ENCODE assay signal across 8 cellular contexts in genomic region chr16:71882505-71883192, GRCh38. TPM values are rescaled to one million over a fixed set of nuclear protein-coding genes. Genes with fewer than 3 reads are reported as not detected.
DNase-seq lines count a peak whose midpoint lies in the region; ATAC-seq lines count a peak whose summit lies in the region.

No MANE protein-coding gene starts in this region.

- peak overlapping the region; percentile 100 for H3K4me2 ChIP-seq in mesenchymal stem cell (ENCODE audit: low read length, poor library complexity, severe bottlenecking)

- H3K9ac ChIP-seq in mesenchymal stem cell (ENCODE audit: low read length): peak overlapping the region; percentile 94

- peaks cover 5% of the 10 kb centered on the region for H3K36me3 ChIP-seq in effector memory CD4-positive, alpha-beta T cell (ENCODE audit: control insufficient read depth, insufficient read depth, low read length)
- H3K36me3 ChIP-seq in mesenchymal stem cell (ENCODE audit: control insufficient read depth in 1 of 2, insufficient read depth in 2 of 2, low read depth in 1 of 2, low read length in 2 of 2): peaks cover 5 to 34% of the 10 kb centered on the region in 2 experiments

- in situ Hi-C loops in ACHN (cut with HindIII; ENCODE audit: low pct_ligation_motif_present, low pct_unique_long_range_greater_than_20kb, low sequenced_read_pairs): no loop called here

- H4K8ac ChIP-seq in mesenchymal stem cell (ENCODE audit: low read length): no peak overlapping the region

- H3K18ac ChIP-seq in mesenchymal stem cell (ENCODE audit: low read depth in 1 of 2, low read length in 2 of 2): no peak overlapping the region

- no peak overlapping the region for H3K14ac ChIP-seq in mesenchymal stem cell (ENCODE audit: low read length in 2 of 2)

- no peak overlapping the region for H2BK12ac ChIP-seq in mesenchymal stem cell (ENCODE audit: low read length in 2 of 2)

- peak overlapping the region; percentile 91 for H3K27ac ChIP-seq in effector memory CD4-positive, alpha-beta T cell (ENCODE audit: insufficient read depth, low read length, poor library complexity, severe bottlenecking)
- peak overlapping the region; percentile 28 for H3K27ac ChIP-seq in mesenchymal stem cell (ENCODE audit: low read length, poor library complexity, severe bottlenecking)

- peaks cover 19% of the 10 kb centered on the region for H3K79me1 ChIP-seq in mesenchymal stem cell (replicated peaks; ENCODE audit: low read length, poor library complexity, severe bottlenecking)

- peak; percentile 88 for DNase-seq in ACHN
- DNase-seq in NCI-H774 (lab: John Stamatoyannopoulos, UW): peak; percentile 26
- peak; percentile 75 for DNase-seq in activated CD8-positive, alpha-beta memory T cell treated with anti-CD3 and anti-CD28 coated beads for 24 hours
- peak; percentile 55 to 73 (median 58) for DNase-seq in effector memory CD4-positive, alpha-beta T cell
- DNase-seq in mesenchymal stem cell: peak; percentile 85
- DNase-seq in stimulated activated CD8-positive, alpha-beta memory T cell treated with anti-CD3 and anti-CD28 coated beads, Interleukin-15, amount 100 ng/mL, for 48 hours (ENCODE audit: low read depth in 2 of 2): peak; percentile 49 to 60

- no peak overlapping the region for H2AFZ ChIP-seq in mesenchymal stem cell (ENCODE audit: low read depth, low read length)

- peak overlapping the region; percentile 87 for H3K4me3 ChIP-seq in effector memory CD4-positive, alpha-beta T cell (ENCODE audit: insufficient read depth, low read depth, low read length, poor library complexity, severe bottlenecking)
- H3K4me3 ChIP-seq in mesenchymal stem cell (ENCODE audit: insufficient read depth in 1 of 2, low read depth in 1 of 2, low read length in 2 of 2): peak overlapping the region; percentile 91 to 96

- no peak overlapping the region for H2BK120ac ChIP-seq in mesenchymal stem cell (ENCODE audit: low read depth, low read length)

- 19% methylated on average over 8 of the region's 10 CpGs for WGBS in mesenchymal stem cell

- no peak overlapping the region for H3K4ac ChIP-seq in mesenchymal stem cell (ENCODE audit: low read depth in 1 of 2, low read length in 2 of 2)

- no peak overlapping the region for H2BK15ac ChIP-seq in mesenchymal stem cell (ENCODE audit: low read depth, poor library complexity, severe bottlenecking)

- no peaks in the 10 kb centered on the region for H3K27me3 ChIP-seq in effector memory CD4-positive, alpha-beta T cell (replicated peaks; ENCODE audit: control insufficient read depth, insufficient read depth, low read length, poor library complexity, severe bottlenecking)
- no peaks in the 10 kb centered on the region for H3K27me3 ChIP-seq in mesenchymal stem cell (ENCODE audit: control insufficient read depth in 1 of 2, insufficient read depth in 1 of 2, low read length in 2 of 2)

- H2AK5ac ChIP-seq in mesenchymal stem cell (ENCODE audit: low read length, severe bottlenecking): no peak overlapping the region

- no peak overlapping the region for H2BK5ac ChIP-seq in mesenchymal stem cell (ENCODE audit: low read depth, low read length, poor library complexity, severe bottlenecking)

- H3K9me3 ChIP-seq in effector memory CD4-positive, alpha-beta T cell (ENCODE audit: control insufficient read depth, low read length): no peaks in the 10 kb centered on the region
- H3K9me3 ChIP-seq in mesenchymal stem cell (ENCODE audit: control insufficient read depth, low read length): no peaks in the 10 kb centered on the region

- H3K23ac ChIP-seq in mesenchymal stem cell (ENCODE audit: low read length in 2 of 2): no peak overlapping the region

- peak; percentile 32 for ATAC-seq in GM18519 (IDR thresholded peaks at IDR 0.05; ENCODE audit: low FRiP score, unreplicated experiment)
- ATAC-seq in HG03354 (IDR thresholded peaks at IDR 0.05; ENCODE audit: poor library complexity, severe bottlenecking, unreplicated experiment): peak; percentile 55

- H3K4me1 ChIP-seq in effector memory CD4-positive, alpha-beta T cell (ENCODE audit: control insufficient read depth, insufficient read depth, low read length, poor library complexity, severe bottlenecking): peaks cover 22% of the 10 kb centered on the region
- no peaks in the 10 kb centered on the region for H3K4me1 ChIP-seq in mesenchymal stem cell (ENCODE audit: control insufficient read depth, insufficient read depth, low read depth, low read length)

- H4K91ac ChIP-seq in mesenchymal stem cell (ENCODE audit: low read length): no peak overlapping the region

RNA-seq across cellular contexts. Expression of gene ZNF821, which starts 1.3 kb away (rescaled TPM):
- polyA plus RNA-seq in mesenchymal stem cell (2013, experiment 1 of 2): 4.8 TPM
- polyA plus RNA-seq in mesenchymal stem cell (2013, experiment 2 of 2): 4.9 TPM

RNA-seq across cellular contexts. Expression of gene IST1, which starts 12.7 kb away (rescaled TPM):
- 77.7 TPM for polyA plus RNA-seq in mesenchymal stem cell (2013, experiment 1 of 2)
- polyA plus RNA-seq in mesenchymal stem cell (2013, experiment 2 of 2): 76.1 TPM

RNA-seq across cellular contexts. Expression of gene ATXN1L, which starts 36.9 kb away (rescaled TPM):
- polyA plus RNA-seq in mesenchymal stem cell (2013, experiment 1 of 2): 10.0 TPM
- 11.1 TPM for polyA plus RNA-seq in mesenchymal stem cell (2013, experiment 2 of 2)

Comparison
In these comparisons a context has a peak if more than half of its experiments do, and no peak if none do; other contexts are left out.
1. Peak in every context shown above with its lines: DNase-seq, ATAC-seq, H3K4me3 ChIP-seq and H3K27ac ChIP-seq.
2. DNase-seq: peak in every context shown above with its lines; median percentile 88 in ACHN; 85 in mesenchymal stem cell; 75 in activated CD8-positive, alpha-beta memory T cell treated with anti-CD3 and anti-CD28 coated beads for 24 hours; 58 in effector memory CD4-positive, alpha-beta T cell; 54 in stimulated activated CD8-positive, alpha-beta memory T cell treated with anti-CD3 and anti-CD28 coated beads, Interleukin-15, amount 100 ng/mL, for 48 hours; 26 in NCI-H774.